Comparison of ENCODE assay signal across 8 cellular contexts in genomic region chr14:55160989-55161388, GRCh38. TPM values are rescaled to one million over a fixed set of nuclear protein-coding genes. Genes with fewer than 3 reads are reported as not detected.
DNase-seq lines count a peak whose midpoint lies in the region; ATAC-seq and TF ChIP-seq lines count a peak whose summit lies in the region.

No MANE protein-coding gene starts in this region.

- H3K36me3 ChIP-seq in HEK293 (ENCODE audit: control insufficient read depth in 2 of 2, insufficient read depth in 1 of 2, low read length in 2 of 2) (peaks cover 67 to 83% of the 10 kb centered on the region in 2 experiments), heart left ventricle (no peaks in the 10 kb centered on the region)

- intact Hi-C loops in CD4-positive, alpha-beta T cell (cut with DNase I, micrococcal nuclease), result loop anchor here (1.0 to 10.0 kb wide), 2 partner anchors 72 to 596 kb away; partner anchors contain the start of gene SAMD4A (in 1 of the 2)
- intact Hi-C loops in heart left ventricle (cut with DNase I), result loop anchor here in 7 of 10 donors (1.0 to 10.0 kb wide), 5 partner anchors 68 to 356 kb away; no protein-coding TSS in a partner anchor

- H3K4me1 ChIP-seq in HEK293 (ENCODE audit: control insufficient read depth, insufficient read depth, low read length) (no peaks in the 10 kb centered on the region), heart left ventricle (peaks cover 0 to 5% (median 0%) of the 10 kb centered on the region in 12 donors)

- peaks cover 13% of the 10 kb centered on the region for H3K4me1 Mint-ChIP-seq in CD4-positive, alpha-beta T cell (ENCODE audit: low read depth)
- H3K4me1 Mint-ChIP-seq in T-cell, result peaks cover 9 to 18% (median 14%) of the 10 kb centered on the region in 3 donors

- TF ChIP-seq CTCF in CD4-positive, alpha-beta T cell (IDR thresholded peaks at IDR 0.05), result peak; percentile 64
- TF ChIP-seq CTCF in HEK293 (tag by site-specific recombination; IDR thresholded peaks at IDR 0.05) (no peak), heart left ventricle (IDR thresholded peaks at IDR 0.05) (peak; percentile 52 to 80 (median 67))

- no peak for DNase-seq in CD4-positive, alpha-beta T cell
- DNase-seq in T-cell, result no peak
- no peak for DNase-seq in heart left ventricle
- DNase-seq in stromal cell of bone marrow (ENCODE audit: low read depth), result peak; percentile 19
- DNase-seq in activated CD4-positive, alpha-beta T cell treated with anti-CD3 and anti-CD28 coated beads, Interleukin-2, amount 50 U/mL, for 4 hours, result no peak

- no peak overlapping the region for H3K27ac ChIP-seq in CD4-positive, alpha-beta T cell (ENCODE audit: low read depth, low read length)
- H3K27ac ChIP-seq in HEK293 (ENCODE audit: extremely low read depth, low read depth, low read length), result no peak overlapping the region
- no peak overlapping the region for H3K27ac ChIP-seq in heart left ventricle

- H3K27ac Mint-ChIP-seq in CD4-positive, alpha-beta T cell, result no peak overlapping the region
- H3K27ac Mint-ChIP-seq in T-cell, result no peak overlapping the region

- no peak for TF ChIP-seq POLR2A in heart left ventricle (IDR thresholded peaks at IDR 0.05)

- CTCF ChIA-PET in CD4-positive, alpha-beta T cell (lab: Charles Lee), result interaction anchor here (0.5 to 3.2 kb wide), 17 partner anchors 10 to 873 kb away, joined by 3 to 27 read pairs (median 4); partner anchors contain the start of genes MAPK1IP1L, SOCS4 and WDHD1
- CTCF ChIA-PET in HEK293 (lab: Yijun Ruan, JAX), result interaction anchor here (0.6 to 4.0 kb wide), 13 partner anchors 10 to 130 kb away, joined by 3 to 43 read pairs (median 5); partner anchors contain the start of gene MAPK1IP1L
- CTCF ChIA-PET in T-cell (lab: Charles Lee), result interaction anchor here (0.5 to 1.6 kb wide), 33 partner anchors 8 to 1314 kb away, joined by 3 to 40 read pairs (median 4); partner anchors contain the start of gene WDHD1 (in 1 of the 2)

- no peak overlapping the region for H3K4me3 Mint-ChIP-seq in CD4-positive, alpha-beta T cell
- no peak overlapping the region for H3K4me3 Mint-ChIP-seq in T-cell

- H3K27me3 Mint-ChIP-seq in CD4-positive, alpha-beta T cell, result no peaks in the 10 kb centered on the region
- no peaks in the 10 kb centered on the region for H3K27me3 Mint-ChIP-seq in T-cell

- H3K4me3 ChIP-seq in HEK293 (ENCODE audit: low read depth, low read length), result no peak overlapping the region
- no peak overlapping the region for H3K4me3 ChIP-seq in heart left ventricle

- no peaks in the 10 kb centered on the region for H3K36me3 Mint-ChIP-seq in CD4-positive, alpha-beta T cell (ENCODE audit: low read depth)
- no peaks in the 10 kb centered on the region for H3K36me3 Mint-ChIP-seq in T-cell

- POLR2A ChIA-PET in CD4-positive, alpha-beta T cell (lab: Charles Lee), result interaction anchor here (1.0 kb wide), 2 partner anchors 58 to 110 kb away, joined by 5 to 8 read pairs; partner anchors contain the start of gene MAPK1IP1L
- POLR2A ChIA-PET in HEK293 (lab: Yijun Ruan, JAX) (interaction anchor here (1.0 kb wide), 1 partner anchor 110 kb away, joined by 4 read pairs; the partner anchor contains the start of gene MAPK1IP1L), T-cell (lab: Charles Lee) (interaction anchor here (0.6 to 1.0 kb wide), 5 partner anchors 71 to 220 kb away, joined by 7 to 10 read pairs (median 9); partner anchors contain the start of gene MAPK1IP1L (in 1 of the 2))

- H3K9me3 ChIP-seq in CD4-positive, alpha-beta T cell (ENCODE audit: control insufficient read depth, low read length), result no peaks in the 10 kb centered on the region
- H3K9me3 ChIP-seq in HEK293 (ENCODE audit: control insufficient read depth, insufficient read depth, low read depth, low read length) (no peaks in the 10 kb centered on the region), heart left ventricle (no peaks in the 10 kb centered on the region)

- no peaks in the 10 kb centered on the region for H3K9me3 Mint-ChIP-seq in CD4-positive, alpha-beta T cell
- H3K9me3 Mint-ChIP-seq in T-cell, result no peaks in the 10 kb centered on the region

- peak; percentile 75 for ATAC-seq in CD4-positive, alpha-beta T cell (ENCODE audit: poor library complexity)
- ATAC-seq in T-cell (replicated peaks in 1 of 4) (peak; percentile 58 to 73 (median 69)), heart left ventricle (peak; percentile 58 to 69 (median 62)), HG03432 (IDR thresholded peaks at IDR 0.05; ENCODE audit: unreplicated experiment) (no peak), HG02642 (IDR thresholded peaks at IDR 0.05; ENCODE audit: poor library complexity, unreplicated experiment) (no peak)

- H3K27me3 ChIP-seq in CD4-positive, alpha-beta T cell (ENCODE audit: control insufficient read depth, insufficient read depth, low read length), result no peaks in the 10 kb centered on the region
- H3K27me3 ChIP-seq in heart left ventricle, result no peaks in the 10 kb centered on the region

TF ChIP-seq in HEK293, 187 proteins besides CTCF, POLR2A, EP300 and RAD21:
- TF ChIP-seq ZNF654 (tag by site-specific recombination; IDR thresholded peaks at IDR 0.05; ENCODE audit: low read depth), result peak; percentile 37
- TF ChIP-seq ZNF366 (tag by site-specific recombination; conservative IDR thresholded peaks at IDR 0.05), result no peak
TF ChIP-seq in HEK293: peak in this region for 1.

RNA-seq across cellular contexts. Expression of gene DLGAP5, which starts 30.4 kb away (rescaled TPM):
- total RNA-seq in CD4-positive, alpha-beta T cell, result under 1 TPM in 1 of 2 experiments, not detected in 1; 0.25 TPM
- total RNA-seq in T-cell (1 to 10 TPM in 1 of 5 donors, under 1 TPM in 4; 0.41 to 1.3 (median 0.73) TPM), heart left ventricle (10 to 100 TPM in 1 of 9 donors, under 1 TPM in 6, not detected in 2; 0.12 to 11.1 (median 0.65) TPM)
- polyA plus RNA-seq in heart left ventricle, result under 1 TPM in 1 of 2 donors, not detected in 1; 0.12 TPM

RNA-seq across cellular contexts. Expression of gene LGALS3, which starts 31.9 kb away (rescaled TPM):
- total RNA-seq in CD4-positive, alpha-beta T cell, result 10 to 100 TPM; 11.7 to 12.1 TPM
- total RNA-seq in T-cell (10 to 100 TPM in 4 of 5 donors, 1 to 10 TPM in 1; 4.1 to 57.7 (median 35.8) TPM), heart left ventricle (100 to 1,000 TPM; 143 to 372 (median 197) TPM)
- 100 to 1,000 TPM; 272 to 311 TPM for polyA plus RNA-seq in heart left ventricle

Comparison
In these comparisons a context has a peak if more than half of its experiments do, and no peak if none do; other contexts are left out.
1. ATAC-seq: peak in CD4-positive, alpha-beta T cell (single experiment), T-cell (4 of 4) and heart left ventricle (4 of 4); none in HG03432 (single experiment) and HG02642 (single experiment).